In genomic region chr11:104897891-104898684, GRCh38 we compare ENCODE assay signal across 9 cellular contexts. TPM values are rescaled to one million over a fixed set of nuclear protein-coding genes. Genes with fewer than 3 reads are reported as not detected.
DNase-seq lines count a peak whose midpoint lies in the region; ATAC-seq, FAIRE-seq and TF ChIP-seq lines count a peak whose summit lies in the region.
"Had no signal": no experiment of that assay in that cellular context is flagged by ENCODE, and none has a peak within 500 bp of the region (broad histone marks: within the 10 kb centered on the region; RNA-seq: fewer than 3 reads in every experiment).

CASP12 (minus strand) TSS chr11:104898460.

- H3K36me3 ChIP-seq in bronchial epithelial cell (ENCODE audit: control insufficient read depth, insufficient read depth, low read length) (no peaks in the 10 kb centered on the region), muscle layer of colon (ENCODE audit: insufficient read depth, low read length) (no peaks in the 10 kb centered on the region)

- no peaks in the 10 kb centered on the region for H3K9me3 ChIP-seq in muscle layer of colon (ENCODE audit: low read length)

- H3K9ac ChIP-seq in muscle layer of colon (ENCODE audit: low read length) = peak within 1 kb of the TSS; percentile 8

- no peak for TF ChIP-seq CTCF in bronchial epithelial cell (IDR thresholded peaks at IDR 0.05; ENCODE audit: insufficient read depth, low read length, severe bottlenecking)

- H3K27ac ChIP-seq in muscle layer of colon (ENCODE audit: low read depth, low read length) = peak within 1 kb of the TSS; percentile 17

- peaks cover 2% of the 10 kb centered on the region for H3K27me3 ChIP-seq in bronchial epithelial cell (ENCODE audit: control insufficient read depth, insufficient read depth, low read length)
- no peaks in the 10 kb centered on the region for H3K27me3 ChIP-seq in muscle layer of colon (ENCODE audit: control insufficient read depth in 1 of 2, insufficient read depth in 2 of 2, low read length in 2 of 2)

- H3K4me1 ChIP-seq in muscle layer of colon (ENCODE audit: insufficient read depth, low read length) = peaks cover 12% of the 10 kb centered on the region

- FAIRE-seq in bronchial epithelial cell (lab: Jason Lieb, UNC) = peak; percentile 70

- DNase-seq in EH (ENCODE audit: low read depth) (peak; percentile 7), bronchial epithelial cell (ENCODE audit: low read depth) (no peak), NCI-H2227 (lab: John Stamatoyannopoulos, UW; ENCODE audit: unreplicated experiment) (no peak), NCI-H2107 treated with DMSO at 0.1 percent for 48 hours (lab: John Stamatoyannopoulos, UW; ENCODE audit: unreplicated experiment) (no peak), activated gamma-delta T cell (lab: John Stamatoyannopoulos, UW) (no peak), NCI-H524 treated with DMSO at 0.1 percent for 48 hours (lab: John Stamatoyannopoulos, UW) (no peak)

- ATAC-seq in GM21723 (IDR thresholded peaks at IDR 0.05; ENCODE audit: unreplicated experiment) = peak; percentile 92

- H3K4me3 ChIP-seq in bronchial epithelial cell (ENCODE audit: low read depth, low read length) = no peak within 1 kb of the TSS
- peak within 1 kb of the TSS; percentile 15 to 25 for H3K4me3 ChIP-seq in muscle layer of colon (ENCODE audit: low read depth in 1 of 2, low read length in 2 of 2)

RNA-seq across cellular contexts. Expression of gene CASP12, which starts in this region (rescaled TPM):
- total RNA-seq in bronchial epithelial cell = not detected in 2 replicates
- total RNA-seq: NCI-H460 had no signal
